8 cellular contexts compared by ENCODE assay signal in genomic region chr11:114060402-114061052, GRCh38. TPM values are rescaled to one million over a fixed set of nuclear protein-coding genes. Genes with fewer than 3 reads are reported as not detected.
DNase-seq lines count a peak whose midpoint lies in the region; ATAC-seq and TF ChIP-seq lines count a peak whose summit lies in the region.

No MANE protein-coding gene starts in this region.

- WGBS in ovary, 3 donors = 0 to 1% (median 0%) methylated on average over 55 to 78 of the region's 78 CpGs

- peak; percentile 29 for DNase-seq in stimulated activated CD4-positive, alpha-beta T cell treated with anti-CD3 and anti-CD28 coated beads, Interleukin-4, amount 100 ng/mL, for 24 hours
- no peak for DNase-seq in stimulated activated CD4-positive, alpha-beta T cell treated with anti-CD3 and anti-CD28 coated beads, Interleukin-12 subunit alpha, Interleukin-12 subunit beta, amount 100 ng/mL, for 4 hours
- DNase-seq in activated naive CD4-positive, alpha-beta T cell treated with anti-CD3 and anti-CD28 coated beads for 36 hours = peak; percentile 33
- peak; percentile 79 for DNase-seq in Right ventricle myocardium inferior (ENCODE audit: missing footprints)
- peak in 4 of 5 donors; percentile 58 to 77 (median 67) for DNase-seq in ovary
- no peak for DNase-seq in AML-193 (lab: John Stamatoyannopoulos, UW)
- no peak for DNase-seq in SHP77 (lab: John Stamatoyannopoulos, UW)

- no peak for TF ChIP-seq CTCF in ovary (IDR thresholded peaks at IDR 0.05)

- H3K9me3 Mint-ChIP-seq in activated naive CD4-positive, alpha-beta T cell treated with anti-CD3 and anti-CD28 coated beads for 36 hours = no peaks in the 10 kb centered on the region

- H3K27me3 ChIP-seq in ovary = no peaks in the 10 kb centered on the region

- H3K27ac ChIP-seq in ovary = peak overlapping the region; percentile 87 to 100

- CTCF ChIA-PET in activated naive CD4-positive, alpha-beta T cell treated with anti-CD3 and anti-CD28 coated beads for 36 hours (lab: Charles Lee) = interaction anchor here (1.0 to 1.8 kb wide), 6 partner anchors 10 to 200 kb away, joined by 3 to 9 read pairs (median 4); no protein-coding TSS in a partner anchor

- intact Hi-C loops in activated naive CD4-positive, alpha-beta T cell treated with anti-CD3 and anti-CD28 coated beads for 36 hours (cut with micrococcal nuclease) = loop anchor here (1.0 kb wide), 1 partner anchor 13 kb away; no protein-coding TSS in a partner anchor
- intact Hi-C loops in Right ventricle myocardium inferior (cut with DNase I) (loop anchor here (5.0 kb wide), 1 partner anchor 67 kb away; no protein-coding TSS in a partner anchor), ovary (cut with DNase I) (loop anchor here (2.0 to 5.0 kb wide), 4 partner anchors 102 to 200 kb away; no protein-coding TSS in a partner anchor)

- peaks cover 8% of the 10 kb centered on the region for H3K4me1 Mint-ChIP-seq in activated naive CD4-positive, alpha-beta T cell treated with anti-CD3 and anti-CD28 coated beads for 36 hours (ENCODE audit: low read depth)

- peak; percentile 40 for TF ChIP-seq POLR2A in ovary (IDR thresholded peaks at IDR 0.05)

- H3K4me1 ChIP-seq in ovary (ENCODE audit: insufficient read depth) = peaks cover 19% of the 10 kb centered on the region

- no peaks in the 10 kb centered on the region for H3K9me3 ChIP-seq in ovary

- peaks cover 24% of the 10 kb centered on the region for H3K27me3 Mint-ChIP-seq in activated naive CD4-positive, alpha-beta T cell treated with anti-CD3 and anti-CD28 coated beads for 36 hours (ENCODE audit: low read depth)

- ATAC-seq in Right ventricle myocardium inferior = peak; percentile 24
- ATAC-seq in GM19463 (IDR thresholded peaks at IDR 0.05; ENCODE audit: unreplicated experiment) = no peak

- peaks cover 3% of the 10 kb centered on the region for H3K36me3 ChIP-seq in ovary

- peak overlapping the region; percentile 83 for H3K4me3 Mint-ChIP-seq in activated naive CD4-positive, alpha-beta T cell treated with anti-CD3 and anti-CD28 coated beads for 36 hours

- peak overlapping the region; percentile 99 for H3K4me3 ChIP-seq in ovary

- H3K27ac Mint-ChIP-seq in activated naive CD4-positive, alpha-beta T cell treated with anti-CD3 and anti-CD28 coated beads for 36 hours = no peak overlapping the region

- TF ChIP-seq EP300 in ovary (IDR thresholded peaks at IDR 0.05) = no peak

- H3K36me3 Mint-ChIP-seq in activated naive CD4-positive, alpha-beta T cell treated with anti-CD3 and anti-CD28 coated beads for 36 hours (ENCODE audit: low read depth) = no peaks in the 10 kb centered on the region

RNA-seq across cellular contexts. Expression of gene ZBTB16, which starts 1.0 kb away (rescaled TPM):
- total RNA-seq in activated naive CD4-positive, alpha-beta T cell treated with anti-CD3 and anti-CD28 coated beads for 36 hours = 1 to 10 TPM; 1.5 to 2.3 TPM
- total RNA-seq in Right ventricle myocardium inferior (78.1 TPM), ovary (100 to 1,000 TPM in 3 of 7 donors, 10 to 100 TPM in 4; 12.7 to 160 (median 94.6) TPM)
- 10 to 100 TPM; 20.0 to 41.4 TPM for polyA plus RNA-seq in ovary

Comparison
In these comparisons a context has a peak if more than half of its experiments do, and no peak if none do; other contexts are left out.
1. DNase-seq: peak in stimulated activated CD4-positive, alpha-beta T cell treated with anti-CD3 and anti-CD28 coated beads, Interleukin-4, amount 100 ng/mL, for 24 hours (single experiment), activated naive CD4-positive, alpha-beta T cell treated with anti-CD3 and anti-CD28 coated beads for 36 hours (single experiment), Right ventricle myocardium inferior (single experiment) and ovary (4 of 5); none in stimulated activated CD4-positive, alpha-beta T cell treated with anti-CD3 and anti-CD28 coated beads, Interleukin-12 subunit alpha, Interleukin-12 subunit beta, amount 100 ng/mL, for 4 hours (single experiment), AML-193 (0 of 2) and SHP77 (0 of 2).
2. RNA of gene ZBTB16, which starts 1.0 kb away (total RNA-seq): 12.7 to 160 TPM in ovary and 78.1 TPM in Right ventricle myocardium inferior (single experiment); 1.5 to 2.3 TPM in activated naive CD4-positive, alpha-beta T cell treated with anti-CD3 and anti-CD28 coated beads for 36 hours; every median in the first group is over 4 times any median in the second.